ENCODE assay signal across 18 cellular contexts in the genomic region with DNA sequence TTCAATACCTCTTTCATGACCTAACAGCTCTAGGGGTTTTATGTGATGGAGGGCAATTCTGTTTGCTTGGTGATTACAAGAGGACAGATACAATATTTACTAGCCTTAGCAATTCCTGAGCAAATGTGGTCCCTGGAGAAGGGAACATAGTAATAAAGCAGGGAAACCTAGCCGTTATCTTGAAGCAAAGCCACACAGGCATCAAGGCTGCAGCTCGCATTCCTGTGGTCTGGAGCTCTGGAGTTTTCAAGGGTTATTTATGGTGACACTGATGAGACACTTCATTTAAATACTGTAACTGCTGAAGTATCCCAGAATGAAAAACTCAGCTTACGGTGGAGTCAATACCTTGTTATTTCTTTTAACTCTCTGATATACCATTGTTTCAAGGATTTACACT.
DNase-seq lines count a peak whose midpoint lies in the region; ATAC-seq, FAIRE-seq and TF ChIP-seq lines count a peak whose summit lies in the region.
"Had no signal": no experiment of that assay in that cellular context is flagged by ENCODE, and none has a peak within 500 bp of the region (broad histone marks: within the 10 kb centered on the region; RNA-seq: fewer than 3 reads in every experiment).

No MANE protein-coding gene starts in this region.

- intact Hi-C loops in Right ventricle myocardium superior (cut with DNase I) (no loop called here), sciatic nerve (cut with DNase I) (no loop called here)

- H3K4me3 ChIP-seq in cardiac muscle cell (no peak overlapping the region), astrocyte (ENCODE audit: insufficient read depth, low read depth, low read length) (no peak overlapping the region)
- H3K4me3 ChIP-seq: A549 had no signal

- TF ChIP-seq CTCF in cardiac muscle cell (IDR thresholded peaks at IDR 0.05; ENCODE audit: low read depth, low read length), result no peak
- TF ChIP-seq CTCF in astrocyte (IDR thresholded peaks at IDR 0.05; ENCODE audit: insufficient read depth, low read depth, low read length), result no peak

- no peaks in the 10 kb centered on the region for H3K36me3 ChIP-seq in cardiac muscle cell
- H3K36me3 ChIP-seq in astrocyte (ENCODE audit: insufficient read depth, low read length), result no peaks in the 10 kb centered on the region

- H3K4me3 Mint-ChIP-seq in astrocyte (ENCODE audit: unreplicated experiment), result peak overlapping the region; percentile 66
- H3K4me3 Mint-ChIP-seq: activated CD4-positive, alpha-beta T cell treated with anti-CD3 and anti-CD28 coated beads for 36 hours; activated naive CD8-positive, alpha-beta T cell; T-helper 17 cell had no signal

- H3K4me2 ChIP-seq in astrocyte (ENCODE audit: low read length), result peak overlapping the region; percentile 75
- H3K4me2 ChIP-seq: A549 had no signal

- H3K36me3 Mint-ChIP-seq in astrocyte (ENCODE audit: low read depth, unreplicated experiment), result no peaks in the 10 kb centered on the region

- ATAC-seq in Right ventricle myocardium superior (ENCODE audit: poor library complexity) (no peak), GM18858 (IDR thresholded peaks at IDR 0.05; ENCODE audit: unreplicated experiment) (no peak), sciatic nerve (no peak)
- ATAC-seq: A549; activated CD4-positive, alpha-beta T cell treated with anti-CD3 and anti-CD28 coated beads for 36 hours; T-helper 17 cell had no signal

- H3K9ac ChIP-seq in astrocyte (ENCODE audit: low read length), result peak overlapping the region; percentile 38

- H3K27ac Mint-ChIP-seq in astrocyte (ENCODE audit: unreplicated experiment), result peak overlapping the region; percentile 89
- H3K27ac Mint-ChIP-seq: activated CD4-positive, alpha-beta T cell treated with anti-CD3 and anti-CD28 coated beads for 36 hours; activated naive CD8-positive, alpha-beta T cell; T-helper 17 cell had no signal

- H3K4me1 ChIP-seq in cardiac muscle cell (ENCODE audit: low read depth) (no peaks in the 10 kb centered on the region), astrocyte (ENCODE audit: insufficient read depth, low read length) (peaks cover 14% of the 10 kb centered on the region)
- H3K4me1 ChIP-seq: A549 had no signal

- TF ChIP-seq POLR2A in erythroblast (IDR thresholded peaks at IDR 0.05; ENCODE audit: low read length), result no peak

- DNase-seq in cardiac muscle cell (ENCODE audit: low read depth in 1 of 2, low spot score in 1 of 2), result peak; percentile 59 to 60
- DNase-seq in Right ventricle myocardium superior, result no peak
- DNase-seq in astrocyte (ENCODE audit: low read depth), result peak; percentile 82
- DNase-seq in iris pigment epithelial cell (ENCODE audit: low read depth), result peak; percentile 9
- no peak for DNase-seq in DMS53 treated with DMSO at 0.1 percent for 48 hours (lab: John Stamatoyannopoulos, UW; ENCODE audit: unreplicated experiment)
- no peak for DNase-seq in erythroblast (lab: John Stamatoyannopoulos, UW)
- no peak for DNase-seq in sciatic nerve (ENCODE audit: low spot score)
- DNase-seq: activated CD4-positive, alpha-beta T cell treated with anti-CD3 and anti-CD28 coated beads for 36 hours; activated T-cell treated with anti-CD3 and anti-CD28 coated beads for 4 hours; Calu3; cerebellar nuclear complex; head of caudate nucleus; NCI-H82; posterior cingulate gyrus; T-helper 17 cell had no signal

- peaks cover 13% of the 10 kb centered on the region for H3K4me1 Mint-ChIP-seq in astrocyte (ENCODE audit: low read depth, unreplicated experiment)
- H3K4me1 Mint-ChIP-seq: T-helper 17 cell had no signal

- H3K9me3 Mint-ChIP-seq in astrocyte (ENCODE audit: unreplicated experiment), result peaks cover 2% of the 10 kb centered on the region

- no peaks in the 10 kb centered on the region for H4K20me1 ChIP-seq in astrocyte (ENCODE audit: insufficient read depth, low read length)

- no peaks in the 10 kb centered on the region for H3K27me3 Mint-ChIP-seq in astrocyte (ENCODE audit: low read depth, unreplicated experiment)
- H3K27me3 Mint-ChIP-seq: activated CD4-positive, alpha-beta T cell treated with anti-CD3 and anti-CD28 coated beads for 36 hours; activated naive CD8-positive, alpha-beta T cell; T-helper 17 cell had no signal

- no peak overlapping the region for H2AFZ ChIP-seq in astrocyte (ENCODE audit: low read depth, low read length)

- H3K9me3 ChIP-seq in cardiac muscle cell (ENCODE audit: low read depth), result no peaks in the 10 kb centered on the region
- no peaks in the 10 kb centered on the region for H3K9me3 ChIP-seq in astrocyte (ENCODE audit: insufficient read depth, low read depth, low read length)
- H3K9me3 ChIP-seq: A549 had no signal

- H3K27me3 ChIP-seq in cardiac muscle cell (no peaks in the 10 kb centered on the region), astrocyte (ENCODE audit: insufficient read depth, low read length) (no peaks in the 10 kb centered on the region)

- FAIRE-seq in astrocyte (lab: Jason Lieb, UNC), result peak; percentile 99
- FAIRE-seq: A549 had no signal

- peak overlapping the region; percentile 67 for H3K27ac ChIP-seq in cardiac muscle cell
- peak overlapping the region; percentile 19 for H3K27ac ChIP-seq in astrocyte (ENCODE audit: low read depth, low read length)
- H3K27ac ChIP-seq: A549 had no signal

- no peaks in the 10 kb centered on the region for H3K79me2 ChIP-seq in astrocyte (ENCODE audit: insufficient read depth, low read length)

Comparison
In these comparisons a context has a peak if more than half of its experiments do, and no peak if none do; other contexts are left out.
1. DNase-seq: peak in cardiac muscle cell (2 of 2), astrocyte (single experiment) and iris pigment epithelial cell (single experiment); none in Right ventricle myocardium superior (single experiment), DMS53 treated with DMSO at 0.1 percent for 48 hours (single experiment), erythroblast (0 of 2) and sciatic nerve (single experiment).